9 cellular contexts compared by ENCODE assay signal in genomic region chr2:168948621-168949212, GRCh38. TPM values are rescaled to one million over a fixed set of nuclear protein-coding genes. Genes with fewer than 3 reads are reported as not detected.
DNase-seq lines count a peak whose midpoint lies in the region; ATAC-seq, FAIRE-seq and TF ChIP-seq lines count a peak whose summit lies in the region.
"Had no signal": no experiment of that assay in that cellular context is flagged by ENCODE, and none has a peak within 500 bp of the region (broad histone marks: within the 10 kb centered on the region; RNA-seq: fewer than 3 reads in every experiment).

No MANE protein-coding gene starts in this region.

- no peaks in the 10 kb centered on the region for H3K9me3 ChIP-seq in adrenal gland (replicated peaks in 1 of 3)
- peaks cover 4% of the 10 kb centered on the region for H3K9me3 ChIP-seq in mucosa of descending colon

- H3K4me3 ChIP-seq in adrenal gland (no peak overlapping the region), mucosa of descending colon (no peak overlapping the region)

- no peak for FAIRE-seq in HTR-8/SVneo (lab: Jason Lieb, UNC)

- TF ChIP-seq CTCF in adrenal gland (IDR thresholded peaks at IDR 0.05) (peak; percentile 19 to 50 (median 38)), mucosa of descending colon (IDR thresholded peaks at IDR 0.05) (peak; percentile 16)

- 60 to 69% (median 66%) methylated on average over 6 of the region's 6 CpGs for WGBS in adrenal gland, 4 donors

- DNase-seq in NCI-H2171 treated with DMSO at 0.1 percent for 48 hours (lab: John Stamatoyannopoulos, UW) (peak; percentile 21), NCI-H2171 (lab: John Stamatoyannopoulos, UW) (no peak), adrenal gland (no peak), mucosa of descending colon (no peak), HTR-8/SVneo (ENCODE audit: insufficient read length, low spot score) (no peak), mesenteric fat pad (ENCODE audit: low spot score) (no peak)

- ATAC-seq in HG03432 (IDR thresholded peaks at IDR 0.05; ENCODE audit: unreplicated experiment) (peak; percentile 67), mucosa of descending colon (peak; percentile 48), GM21723 (IDR thresholded peaks at IDR 0.05; ENCODE audit: unreplicated experiment) (no peak)

- H3K36me3 ChIP-seq in adrenal gland (replicated peaks in 1 of 2): no peaks in the 10 kb centered on the region
- H3K36me3 ChIP-seq in mucosa of descending colon (ENCODE audit: low read depth): no peaks in the 10 kb centered on the region

- no peak overlapping the region for H3K27ac ChIP-seq in adrenal gland

- H3K4me1 ChIP-seq in adrenal gland (replicated peaks in 1 of 2) (no peaks in the 10 kb centered on the region), mucosa of descending colon (ENCODE audit: low read depth) (no peaks in the 10 kb centered on the region)

- TF ChIP-seq POLR2A in adrenal gland (IDR thresholded peaks at IDR 0.05): no peak

- H3K27me3 ChIP-seq in adrenal gland: no peaks in the 10 kb centered on the region

- intact Hi-C loops in adrenal gland (cut with DNase I) (no loop called here), mucosa of descending colon (cut with DNase I, micrococcal nuclease) (no loop called here)

RNA-seq across cellular contexts. Expression of gene G6PC2, which starts 47.6 kb away (rescaled TPM):
- total RNA-seq in adrenal gland (not detected), mucosa of descending colon (not detected), mesenteric fat pad (0.35 TPM)
- polyA plus RNA-seq in adrenal gland: under 1 TPM in 1 of 3 donors, not detected in 2; 0.17 TPM
- total RNA-seq: CD4-positive, CD25-positive, alpha-beta regulatory T cell had no signal
- polyA plus RNA-seq: CD4-positive, CD25-positive, alpha-beta regulatory T cell had no signal

RNA-seq across cellular contexts. Expression of gene SPC25, which starts 58.5 kb away (rescaled TPM):
- total RNA-seq in adrenal gland (1 to 10 TPM in 3 of 8 donors, under 1 TPM in 3, not detected in 2; 0.38 to 2.7 (median 1.3) TPM), mucosa of descending colon (1 to 10 TPM in 2 of 3 donors, under 1 TPM in 1; 0.66 to 6.7 (median 2.5) TPM), mesenteric fat pad (0.32 TPM)
- 1 to 10 TPM in 1 of 3 donors, under 1 TPM in 2; 0.71 to 1.9 (median 0.97) TPM for polyA plus RNA-seq in adrenal gland
